13 cellular contexts compared by ENCODE assay signal in the genomic region with DNA sequence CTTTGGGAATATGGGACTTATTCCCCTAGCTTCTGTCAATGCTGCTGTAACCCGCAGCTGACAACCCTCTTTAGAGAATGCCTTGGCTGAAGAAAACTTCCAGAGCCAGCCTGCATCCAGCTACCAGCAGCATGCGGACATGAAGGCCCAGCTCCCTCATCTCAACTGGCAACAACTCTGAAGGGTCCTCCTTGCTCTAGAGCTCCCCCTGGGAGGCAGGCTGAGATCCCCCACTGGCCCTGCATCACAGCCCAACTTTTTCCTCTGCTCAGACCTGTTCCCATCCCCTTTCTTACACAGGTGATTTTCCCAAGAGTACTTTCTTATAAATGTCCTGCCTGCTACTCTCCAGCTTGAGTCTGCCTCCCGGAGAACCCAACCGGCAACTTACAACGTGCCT. TPM values are rescaled to one million over a fixed set of nuclear protein-coding genes. Genes with fewer than 3 reads are reported as not detected.
DNase-seq lines count a peak whose midpoint lies in the region; ATAC-seq and TF ChIP-seq lines count a peak whose summit lies in the region.
"Had no signal": no experiment of that assay in that cellular context is flagged by ENCODE, and none has a peak within 500 bp of the region (broad histone marks: within the 10 kb centered on the region; RNA-seq: fewer than 3 reads in every experiment).

No MANE protein-coding gene starts in this region.

- intact Hi-C loops in OCI-LY7 (cut with micrococcal nuclease; ENCODE audit: unreplicated experiment) = loop anchor here (5.0 kb wide), 1 partner anchor 438 kb away; no protein-coding TSS in a partner anchor
- intact Hi-C loops in ascending aorta (cut with DNase I) = loop anchor here (10.0 kb wide), 1 partner anchor 280 kb away; no protein-coding TSS in a partner anchor

- ATAC-seq in stimulated activated naive CD8-positive, alpha-beta T cell treated with anti-CD3 and anti-CD28 coated beads, Interleukin-15, Interleukin-2, amounts not matched to agents 100 U/mL and 50 U/mL, for 24 hours = no peak
- ATAC-seq in stimulated activated naive CD8-positive, alpha-beta T cell treated with anti-CD3 and anti-CD28 coated beads, Interleukin-15, amount 100 ng/mL, for 72 hours = no peak
- no peak for ATAC-seq in HG03469 (IDR thresholded peaks at IDR 0.05; ENCODE audit: unreplicated experiment)
- no peak for ATAC-seq in GM19395 (IDR thresholded peaks at IDR 0.05; ENCODE audit: unreplicated experiment)
- no peak for ATAC-seq in HG03342 (IDR thresholded peaks at IDR 0.05; ENCODE audit: unreplicated experiment)

- H3K27ac Mint-ChIP-seq in stimulated activated naive CD8-positive, alpha-beta T cell treated with anti-CD3 and anti-CD28 coated beads, Interleukin-15, amount 100 ng/mL, for 72 hours = no peak overlapping the region

- H3K4me1 Mint-ChIP-seq in stimulated activated naive CD8-positive, alpha-beta T cell treated with anti-CD3 and anti-CD28 coated beads, Interleukin-15, amount 100 ng/mL, for 72 hours = peaks cover 6% of the 10 kb centered on the region

- H3K27ac ChIP-seq in OCI-LY7 (ENCODE audit: low read depth, low read length, poor library complexity, severe bottlenecking) (no peak overlapping the region), ascending aorta (no peak overlapping the region)

- no peak overlapping the region for H2AFZ ChIP-seq in OCI-LY7 (ENCODE audit: low read length)

- no peak overlapping the region for H3K4me3 Mint-ChIP-seq in stimulated activated naive CD8-positive, alpha-beta T cell treated with anti-CD3 and anti-CD28 coated beads, Interleukin-15, amount 100 ng/mL, for 72 hours

- H3K36me3 ChIP-seq in OCI-LY7 (ENCODE audit: insufficient read depth, low read length) (no peaks in the 10 kb centered on the region), ascending aorta (no peaks in the 10 kb centered on the region)

- H3K4me3 ChIP-seq in OCI-LY7 (ENCODE audit: low read depth, low read length, poor library complexity, severe bottlenecking) = no peak overlapping the region
- no peak overlapping the region for H3K4me3 ChIP-seq in fibroblast of mammary gland (ENCODE audit: control insufficient read depth, low read depth, low read length)
- no peak overlapping the region for H3K4me3 ChIP-seq in ascending aorta

- DNase-seq in stimulated activated naive CD8-positive, alpha-beta T cell treated with anti-CD3 and anti-CD28 coated beads, Interleukin-15, Interleukin-2, amounts not matched to agents 100 U/mL and 50 U/mL, for 24 hours = peak; percentile 21
- DNase-seq in stimulated activated naive CD8-positive, alpha-beta T cell treated with anti-CD3 and anti-CD28 coated beads, Interleukin-15, amount 100 ng/mL, for 72 hours = no peak
- DNase-seq in OCI-LY7 (ENCODE audit: low spot score) (no peak), fibroblast of mammary gland (ENCODE audit: low read depth) (no peak), ascending aorta (ENCODE audit: low spot score in 2 of 2) (no peak)
- DNase-seq: GF-D8; NCI-H2029; stimulated activated CD4-positive, alpha-beta T cell treated with anti-CD3 and anti-CD28 coated beads, Interleukin-1b, Interleukin-23, amount 100 ng/mL, for 48 hours; T1000 had no signal

- H3K9me3 ChIP-seq in OCI-LY7 (ENCODE audit: low read length) (no peaks in the 10 kb centered on the region), ascending aorta (no peaks in the 10 kb centered on the region)

- H3K9me2 ChIP-seq in OCI-LY7 (ENCODE audit: insufficient read depth, low read length) = no peaks in the 10 kb centered on the region

- no peaks in the 10 kb centered on the region for H3K27me3 ChIP-seq in ascending aorta

- peak; percentile 74 for TF ChIP-seq CTCF in OCI-LY7 (conservative IDR thresholded peaks at IDR 0.05; ENCODE audit: low read length)
- peak; percentile 22 for TF ChIP-seq CTCF in fibroblast of mammary gland (conservative IDR thresholded peaks at IDR 0.05; ENCODE audit: control insufficient read depth, insufficient read depth, low read depth, low read length)
- no peak for TF ChIP-seq CTCF in ascending aorta (IDR thresholded peaks at IDR 0.05)

- POLR2A ChIA-PET in OCI-LY7 (lab: Charles Lee) = interaction anchor here (0.6 kb wide), 1 partner anchor 589 kb away, joined by 4 read pairs; no protein-coding TSS in a partner anchor

- H3K4me1 ChIP-seq in OCI-LY7 (ENCODE audit: insufficient read depth, low read length, poor library complexity, severe bottlenecking) = no peaks in the 10 kb centered on the region
- H3K4me1 ChIP-seq in ascending aorta = peaks cover 0 to 3% of the 10 kb centered on the region in 2 donors

- no peak overlapping the region for H3K4me2 ChIP-seq in OCI-LY7 (ENCODE audit: low read length)

- no peaks in the 10 kb centered on the region for H4K20me1 ChIP-seq in OCI-LY7 (ENCODE audit: insufficient read depth, low read length)

- H3K9me3 Mint-ChIP-seq in stimulated activated naive CD8-positive, alpha-beta T cell treated with anti-CD3 and anti-CD28 coated beads, Interleukin-15, amount 100 ng/mL, for 72 hours = no peaks in the 10 kb centered on the region

- H3K27me3 Mint-ChIP-seq in stimulated activated naive CD8-positive, alpha-beta T cell treated with anti-CD3 and anti-CD28 coated beads, Interleukin-15, amount 100 ng/mL, for 72 hours = no peaks in the 10 kb centered on the region

- H3K79me2 ChIP-seq in OCI-LY7 (ENCODE audit: insufficient read depth, low read depth, low read length) = no peaks in the 10 kb centered on the region

- BruUV-seq in OCI-LY7 (replicated peaks; lab: Mats Ljungman, UMichigan) = no TSS peak

- CTCF ChIA-PET in OCI-LY7 (lab: Charles Lee; ENCODE audit: unreplicated experiment) = no interaction called here

RNA-seq across cellular contexts. Expression of a gene that starts 18.7 kb away (rescaled TPM):
- total RNA-seq in OCI-LY7 (2014; rRNA removed; shearing (Covaris generic)) = not detected in 2 replicates
- total RNA-seq in OCI-LY7 (2022) (not detected in 2 replicates), ascending aorta (not detected)
- total RNA-seq: ureter had no signal

RNA-seq across cellular contexts. Expression of a gene that starts 32.2 kb away (rescaled TPM):
- total RNA-seq in OCI-LY7 (2014; rRNA removed; shearing (Covaris generic)) = 9.8 and 21.5 TPM in 2 replicates
- 29.8 and 35.7 TPM in 2 replicates for total RNA-seq in OCI-LY7 (2022)
- 19.2 TPM for total RNA-seq in ascending aorta

Comparison
In these comparisons a context has a peak if more than half of its experiments do, and no peak if none do; other contexts are left out.
1. CTCF ChIP-seq: peak in OCI-LY7 (single experiment) and fibroblast of mammary gland (single experiment); none in ascending aorta (0 of 3).